Comparison of ENCODE assay signal across 1 cellular context in the genomic region with DNA sequence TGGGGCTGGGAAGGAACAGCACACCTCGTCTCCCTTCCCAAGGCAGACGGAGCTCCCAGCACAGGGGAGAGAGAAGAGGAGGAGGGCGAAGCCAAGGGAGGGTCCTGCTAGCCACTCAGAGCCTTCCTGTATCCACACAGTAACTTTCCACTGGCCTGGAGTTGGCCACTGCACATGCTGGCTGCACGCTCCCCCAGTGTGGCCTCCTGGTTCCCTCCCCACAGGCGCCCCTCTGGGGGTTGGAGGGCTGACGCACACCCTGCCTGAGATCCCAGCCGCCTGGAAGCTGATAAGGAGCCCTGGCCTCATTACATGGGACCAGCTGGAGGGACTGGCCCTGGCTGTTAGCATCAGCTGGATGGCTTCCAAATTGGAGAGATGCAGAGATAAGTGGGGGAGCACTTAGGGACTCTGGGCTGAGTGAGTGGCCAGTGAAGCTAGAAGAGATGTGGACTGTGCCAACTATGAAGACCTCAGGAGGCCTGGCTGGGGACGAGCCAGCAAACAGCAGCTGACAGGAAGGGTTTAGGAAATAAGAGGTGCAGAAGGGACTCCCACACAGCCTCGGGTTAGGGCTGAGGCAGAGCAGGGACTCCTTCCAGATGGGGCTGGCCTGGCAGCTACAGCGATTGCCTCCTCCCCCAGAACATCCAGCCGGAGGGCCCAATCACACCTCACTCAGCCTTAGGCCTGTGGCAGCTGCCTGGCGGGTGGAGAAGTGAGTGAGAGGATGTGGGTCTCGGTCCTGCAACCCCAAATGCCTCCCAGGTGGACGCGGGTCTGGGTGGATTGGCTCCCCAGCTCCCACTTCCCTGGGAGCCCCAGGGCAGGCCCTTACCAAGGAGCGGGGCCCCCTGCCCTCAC.
TF ChIP-seq lines count a peak whose summit lies in the region.

No MANE protein-coding gene starts in this region.

TF ChIP-seq in K562, 482 proteins besides CTCF, POLR2A, EP300 and RAD21 (continued from another document and continues in another):
- TF ChIP-seq, protein P1, sequence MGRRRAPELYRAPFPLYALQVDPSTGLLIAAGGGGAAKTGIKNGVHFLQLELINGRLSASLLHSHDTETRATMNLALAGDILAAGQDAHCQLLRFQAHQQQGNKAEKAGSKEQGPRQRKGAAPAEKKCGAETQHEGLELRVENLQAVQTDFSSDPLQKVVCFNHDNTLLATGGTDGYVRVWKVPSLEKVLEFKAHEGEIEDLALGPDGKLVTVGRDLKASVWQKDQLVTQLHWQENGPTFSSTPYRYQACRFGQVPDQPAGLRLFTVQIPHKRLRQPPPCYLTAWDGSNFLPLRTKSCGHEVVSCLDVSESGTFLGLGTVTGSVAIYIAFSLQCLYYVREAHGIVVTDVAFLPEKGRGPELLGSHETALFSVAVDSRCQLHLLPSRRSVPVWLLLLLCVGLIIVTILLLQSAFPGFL (CRISPR knock-in tag; IDR thresholded peaks at IDR 0.05): no peak
- TF ChIP-seq GTF2A2 (tag; IDR thresholded peaks at IDR 0.05) (no peak), ZBED1 (IDR thresholded peaks at IDR 0.05) (peak; percentile 86; the same call in 1 of the 2 replicates), ZBTB17 (CRISPR knock-in tag; IDR thresholded peaks at IDR 0.05) (peak; percentile 75), ILF3 (IDR thresholded peaks at IDR 0.05; ENCODE audit: borderline replicate concordance) (no peak; the same call in 1 of the 2 replicates), MEIS2 (IDR thresholded peaks at IDR 0.05; ENCODE audit: partially characterized antibody) (peak; percentile 24), ZNF444 (CRISPR knock-in tag; IDR thresholded peaks at IDR 0.05) (peak; percentile 75; the same call in 1 of the 2 replicates), KHSRP (IDR thresholded peaks at IDR 0.05) (0 out of 2 replicates have a peak, but pooled peaks have one; percentile 40), HOXB6 (CRISPR knock-in tag; IDR thresholded peaks at IDR 0.05; ENCODE audit: borderline replicate concordance) (no peak), MCM7 (IDR thresholded peaks at IDR 0.05) (no peak), ZBTB8A (IDR thresholded peaks at IDR 0.05; ENCODE audit: partially characterized antibody) (no peak), FOXJ3 (CRISPR knock-in tag; IDR thresholded peaks at IDR 0.05) (no peak), ZNF586 (CRISPR knock-in tag; conservative IDR thresholded peaks at IDR 0.05) (no peak), ZNF583 (CRISPR knock-in tag; IDR thresholded peaks at IDR 0.05) (peak; percentile 85), SMARCB1 (IDR thresholded peaks at IDR 0.05; ENCODE audit: insufficient read length, low read depth) (no peak), POLR2B (IDR thresholded peaks at IDR 0.05; ENCODE audit: low read depth, partially characterized antibody) (no peak), SLC30A9 (CRISPR knock-in tag; IDR thresholded peaks at IDR 0.05) (no peak), TOE1 (IDR thresholded peaks at IDR 0.05; ENCODE audit: borderline replicate concordance) (peak; percentile 82; the same call in 1 of the 2 replicates), TOE1 (CRISPR knock-in tag; IDR thresholded peaks at IDR 0.05; ENCODE audit: borderline replicate concordance, low read depth) (no peak), ELF4 (CRISPR knock-in tag; IDR thresholded peaks at IDR 0.05) (peak; percentile 36; the same call in 1 of the 2 replicates), ZNF766 (CRISPR knock-in tag; conservative IDR thresholded peaks at IDR 0.05) (peak; percentile 87), TCF7 (IDR thresholded peaks at IDR 0.05; ENCODE audit: borderline replicate concordance) (peak; percentile 78; the same call in 1 of the 2 replicates), ETV6 (IDR thresholded peaks at IDR 0.05; ENCODE audit: borderline replicate concordance in 1 of 2, low read depth in 2 of 2, low read length in 1 of 2) (no peak), ETV6 (CRISPR knock-in tag; IDR thresholded peaks at IDR 0.05; ENCODE audit: borderline replicate concordance) (no peak), ZNF668 (CRISPR knock-in tag; IDR thresholded peaks at IDR 0.05) (0 out of 2 replicates have a peak, but pooled peaks have one; percentile 29), SMAD3 (CRISPR knock-in tag; conservative IDR thresholded peaks at IDR 0.05) (peak; percentile 88), E2F1 (CRISPR knock-in tag; IDR thresholded peaks at IDR 0.05) (peak; percentile 69; the same call in 1 of the 2 replicates), POLR3G (IDR thresholded peaks at IDR 0.05; ENCODE audit: extremely low read depth, insufficient read length, insufficient replicate concordance) (no peak), ZNF124 (CRISPR knock-in tag; IDR thresholded peaks at IDR 0.05) (no peak), SIRT6 (IDR thresholded peaks at IDR 0.05; ENCODE audit: low read depth, low read length) (no peak), ADNP (tag; IDR thresholded peaks at IDR 0.05) (no peak), FOXK1 (CRISPR knock-in tag; IDR thresholded peaks at IDR 0.05; ENCODE audit: borderline replicate concordance) (peak; percentile 56; the same call in 1 of the 2 replicates), RBBP5 (IDR thresholded peaks at IDR 0.05; ENCODE audit: borderline replicate concordance, insufficient read depth, low read length, poor library complexity, severe bottlenecking) (peak; percentile 86), PTRF (tag; IDR thresholded peaks at IDR 0.05) (no peak), KAT2B (IDR thresholded peaks at IDR 0.05; ENCODE audit: low read depth, low read length) (no peak), TSC22D4 (tag; IDR thresholded peaks at IDR 0.05) (no peak), SNAPC5 (CRISPR knock-in tag; IDR thresholded peaks at IDR 0.05) (no peak), ZSCAN32 (CRISPR knock-in tag; IDR thresholded peaks at IDR 0.05) (0 out of 2 replicates have a peak, but pooled peaks have one; percentile 18), PHTF2 (CRISPR knock-in tag; IDR thresholded peaks at IDR 0.05) (no peak)
- TF ChIP-seq, protein P2, sequence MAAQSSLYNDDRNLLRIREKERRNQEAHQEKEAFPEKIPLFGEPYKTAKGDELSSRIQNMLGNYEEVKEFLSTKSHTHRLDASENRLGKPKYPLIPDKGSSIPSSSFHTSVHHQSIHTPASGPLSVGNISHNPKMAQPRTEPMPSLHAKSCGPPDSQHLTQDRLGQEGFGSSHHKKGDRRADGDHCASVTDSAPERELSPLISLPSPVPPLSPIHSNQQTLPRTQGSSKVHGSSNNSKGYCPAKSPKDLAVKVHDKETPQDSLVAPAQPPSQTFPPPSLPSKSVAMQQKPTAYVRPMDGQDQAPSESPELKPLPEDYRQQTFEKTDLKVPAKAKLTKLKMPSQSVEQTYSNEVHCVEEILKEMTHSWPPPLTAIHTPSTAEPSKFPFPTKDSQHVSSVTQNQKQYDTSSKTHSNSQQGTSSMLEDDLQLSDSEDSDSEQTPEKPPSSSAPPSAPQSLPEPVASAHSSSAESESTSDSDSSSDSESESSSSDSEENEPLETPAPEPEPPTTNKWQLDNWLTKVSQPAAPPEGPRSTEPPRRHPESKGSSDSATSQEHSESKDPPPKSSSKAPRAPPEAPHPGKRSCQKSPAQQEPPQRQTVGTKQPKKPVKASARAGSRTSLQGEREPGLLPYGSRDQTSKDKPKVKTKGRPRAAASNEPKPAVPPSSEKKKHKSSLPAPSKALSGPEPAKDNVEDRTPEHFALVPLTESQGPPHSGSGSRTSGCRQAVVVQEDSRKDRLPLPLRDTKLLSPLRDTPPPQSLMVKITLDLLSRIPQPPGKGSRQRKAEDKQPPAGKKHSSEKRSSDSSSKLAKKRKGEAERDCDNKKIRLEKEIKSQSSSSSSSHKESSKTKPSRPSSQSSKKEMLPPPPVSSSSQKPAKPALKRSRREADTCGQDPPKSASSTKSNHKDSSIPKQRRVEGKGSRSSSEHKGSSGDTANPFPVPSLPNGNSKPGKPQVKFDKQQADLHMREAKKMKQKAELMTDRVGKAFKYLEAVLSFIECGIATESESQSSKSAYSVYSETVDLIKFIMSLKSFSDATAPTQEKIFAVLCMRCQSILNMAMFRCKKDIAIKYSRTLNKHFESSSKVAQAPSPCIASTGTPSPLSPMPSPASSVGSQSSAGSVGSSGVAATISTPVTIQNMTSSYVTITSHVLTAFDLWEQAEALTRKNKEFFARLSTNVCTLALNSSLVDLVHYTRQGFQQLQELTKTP (IDR thresholded peaks at IDR 0.05; ENCODE audit: low read depth in 1 of 2, partially characterized antibody in 2 of 2): peak in 1 of 2 experiments; percentile 89
- TF ChIP-seq, protein P3, sequence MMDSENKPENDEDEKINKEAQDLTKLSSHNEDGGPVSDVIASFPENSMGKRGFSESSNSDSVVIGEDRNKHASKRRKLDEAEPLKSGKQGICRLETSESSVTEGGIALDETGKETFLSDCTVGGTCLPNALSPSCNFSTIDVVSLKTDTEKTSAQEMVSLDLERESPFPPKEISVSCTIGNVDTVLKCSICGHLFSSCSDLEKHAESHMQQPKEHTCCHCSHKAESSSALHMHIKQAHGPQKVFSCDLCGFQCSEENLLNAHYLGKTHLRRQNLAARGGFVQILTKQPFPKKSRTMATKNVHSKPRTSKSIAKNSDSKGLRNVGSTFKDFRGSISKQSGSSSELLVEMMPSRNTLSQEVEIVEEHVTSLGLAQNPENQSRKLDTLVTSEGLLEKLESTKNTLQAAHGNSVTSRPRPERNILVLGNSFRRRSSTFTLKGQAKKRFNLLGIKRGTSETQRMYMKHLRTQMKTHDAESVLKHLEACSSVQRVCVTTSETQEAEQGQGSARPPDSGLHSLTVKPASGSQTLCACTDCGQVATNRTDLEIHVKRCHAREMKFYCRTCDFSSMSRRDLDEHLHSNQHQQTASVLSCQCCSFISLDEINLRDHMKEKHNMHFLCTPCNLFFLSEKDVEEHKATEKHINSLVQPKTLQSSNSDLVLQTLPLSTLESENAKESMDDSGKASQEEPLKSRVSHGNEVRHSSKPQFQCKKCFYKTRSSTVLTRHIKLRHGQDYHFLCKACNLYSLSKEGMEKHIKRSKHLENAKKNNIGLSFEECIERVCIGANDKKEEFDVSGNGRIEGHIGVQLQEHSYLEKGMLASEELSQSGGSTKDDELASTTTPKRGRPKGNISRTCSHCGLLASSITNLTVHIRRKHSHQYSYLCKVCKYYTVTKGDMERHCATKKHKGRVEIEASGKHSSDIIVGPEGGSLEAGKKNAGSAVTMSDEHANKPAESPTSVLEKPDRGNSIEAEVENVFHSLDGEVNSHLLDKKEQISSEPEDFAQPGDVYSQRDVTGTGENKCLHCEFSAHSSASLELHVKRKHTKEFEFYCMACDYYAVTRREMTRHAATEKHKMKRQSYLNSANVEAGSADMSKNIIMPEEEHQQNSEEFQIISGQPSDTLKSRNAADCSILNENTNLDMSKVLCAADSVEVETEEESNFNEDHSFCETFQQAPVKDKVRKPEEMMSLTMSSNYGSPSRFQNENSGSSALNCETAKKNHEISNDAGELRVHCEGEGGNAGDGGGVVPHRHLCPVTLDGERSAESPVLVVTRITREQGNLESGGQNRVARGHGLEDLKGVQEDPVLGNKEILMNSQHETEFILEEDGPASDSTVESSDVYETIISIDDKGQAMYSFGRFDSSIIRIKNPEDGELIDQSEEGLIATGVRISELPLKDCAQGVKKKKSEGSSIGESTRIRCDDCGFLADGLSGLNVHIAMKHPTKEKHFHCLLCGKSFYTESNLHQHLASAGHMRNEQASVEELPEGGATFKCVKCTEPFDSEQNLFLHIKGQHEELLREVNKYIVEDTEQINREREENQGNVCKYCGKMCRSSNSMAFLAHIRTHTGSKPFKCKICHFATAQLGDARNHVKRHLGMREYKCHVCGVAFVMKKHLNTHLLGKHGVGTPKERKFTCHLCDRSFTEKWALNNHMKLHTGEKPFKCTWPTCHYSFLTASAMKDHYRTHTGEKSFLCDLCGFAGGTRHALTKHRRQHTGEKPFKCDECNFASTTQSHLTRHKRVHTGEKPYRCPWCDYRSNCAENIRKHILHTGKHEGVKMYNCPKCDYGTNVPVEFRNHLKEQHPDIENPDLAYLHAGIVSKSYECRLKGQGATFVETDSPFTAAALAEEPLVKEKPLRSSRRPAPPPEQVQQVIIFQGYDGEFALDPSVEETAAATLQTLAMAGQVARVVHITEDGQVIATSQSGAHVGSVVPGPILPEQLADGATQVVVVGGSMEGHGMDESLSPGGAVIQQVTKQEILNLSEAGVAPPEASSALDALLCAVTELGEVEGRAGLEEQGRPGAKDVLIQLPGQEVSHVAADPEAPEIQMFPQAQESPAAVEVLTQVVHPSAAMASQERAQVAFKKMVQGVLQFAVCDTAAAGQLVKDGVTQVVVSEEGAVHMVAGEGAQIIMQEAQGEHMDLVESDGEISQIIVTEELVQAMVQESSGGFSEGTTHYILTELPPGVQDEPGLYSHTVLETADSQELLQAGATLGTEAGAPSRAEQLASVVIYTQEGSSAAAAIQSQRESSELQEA (IDR thresholded peaks at IDR 0.05; ENCODE audit: low read depth): no peak
- TF ChIP-seq, protein P4, sequence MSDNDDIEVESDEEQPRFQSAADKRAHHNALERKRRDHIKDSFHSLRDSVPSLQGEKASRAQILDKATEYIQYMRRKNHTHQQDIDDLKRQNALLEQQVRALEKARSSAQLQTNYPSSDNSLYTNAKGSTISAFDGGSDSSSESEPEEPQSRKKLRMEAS (CRISPR knock-in tag; IDR thresholded peaks at IDR 0.05): peak; percentile 78; the same call in 1 of the 2 replicates
- TF ChIP-seq, protein P5, sequence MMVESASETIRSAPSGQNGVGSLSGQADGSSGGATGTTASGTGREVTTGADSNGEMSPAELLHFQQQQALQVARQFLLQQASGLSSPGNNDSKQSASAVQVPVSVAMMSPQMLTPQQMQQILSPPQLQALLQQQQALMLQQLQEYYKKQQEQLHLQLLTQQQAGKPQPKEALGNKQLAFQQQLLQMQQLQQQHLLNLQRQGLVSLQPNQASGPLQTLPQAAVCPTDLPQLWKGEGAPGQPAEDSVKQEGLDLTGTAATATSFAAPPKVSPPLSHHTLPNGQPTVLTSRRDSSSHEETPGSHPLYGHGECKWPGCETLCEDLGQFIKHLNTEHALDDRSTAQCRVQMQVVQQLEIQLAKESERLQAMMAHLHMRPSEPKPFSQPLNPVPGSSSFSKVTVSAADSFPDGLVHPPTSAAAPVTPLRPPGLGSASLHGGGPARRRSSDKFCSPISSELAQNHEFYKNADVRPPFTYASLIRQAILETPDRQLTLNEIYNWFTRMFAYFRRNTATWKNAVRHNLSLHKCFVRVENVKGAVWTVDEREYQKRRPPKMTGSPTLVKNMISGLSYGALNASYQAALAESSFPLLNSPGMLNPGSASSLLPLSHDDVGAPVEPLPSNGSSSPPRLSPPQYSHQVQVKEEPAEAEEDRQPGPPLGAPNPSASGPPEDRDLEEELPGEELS (CRISPR knock-in tag; IDR thresholded peaks at IDR 0.05; ENCODE audit: borderline replicate concordance): no peak
